10 cellular contexts compared by ENCODE assay signal in genomic region chr13:46172531-46172991, GRCh38. TPM values are rescaled to one million over a fixed set of nuclear protein-coding genes. Genes with fewer than 3 reads are reported as not detected.
DNase-seq lines count a peak whose midpoint lies in the region; ATAC-seq and TF ChIP-seq lines count a peak whose summit lies in the region.
"Had no signal": no experiment of that assay in that cellular context is flagged by ENCODE, and none has a peak within 500 bp of the region (broad histone marks: within the 10 kb centered on the region; RNA-seq: fewer than 3 reads in every experiment).

No MANE protein-coding gene starts in this region.

- no peak for TF ChIP-seq CTCF in Peyer's patch (IDR thresholded peaks at IDR 0.05)
- TF ChIP-seq CTCF in GM10266 (IDR thresholded peaks at IDR 0.05; ENCODE audit: control insufficient read depth, insufficient read depth, low read depth, missing control alignments): no peak

- TF ChIP-seq POLR2A in Peyer's patch (IDR thresholded peaks at IDR 0.05): no peak

- peaks cover 94% of the 10 kb centered on the region for H3K4me1 Mint-ChIP-seq in activated naive CD8-positive, alpha-beta T cell treated with anti-CD3 and anti-CD28 coated beads for 36 hours

- H3K27ac Mint-ChIP-seq in activated naive CD8-positive, alpha-beta T cell treated with anti-CD3 and anti-CD28 coated beads for 36 hours: peak overlapping the region; percentile 87

- no peaks in the 10 kb centered on the region for H3K9me3 Mint-ChIP-seq in activated naive CD8-positive, alpha-beta T cell treated with anti-CD3 and anti-CD28 coated beads for 36 hours

- H3K36me3 Mint-ChIP-seq in activated naive CD8-positive, alpha-beta T cell treated with anti-CD3 and anti-CD28 coated beads for 36 hours: peaks cover 86% of the 10 kb centered on the region

- H3K4me3 Mint-ChIP-seq in activated naive CD8-positive, alpha-beta T cell treated with anti-CD3 and anti-CD28 coated beads for 36 hours: peak overlapping the region; percentile 74

- ATAC-seq in stimulated activated naive CD8-positive, alpha-beta T cell treated with anti-CD3 and anti-CD28 coated beads, Interleukin-15, Interleukin-2, amounts not matched to agents 100 U/mL and 50 U/mL, for 24 hours: peak; percentile 16
- no peak for ATAC-seq in HG03095 (IDR thresholded peaks at IDR 0.05; ENCODE audit: unreplicated experiment)

- no peaks in the 10 kb centered on the region for H3K27me3 Mint-ChIP-seq in activated naive CD8-positive, alpha-beta T cell treated with anti-CD3 and anti-CD28 coated beads for 36 hours

- DNase-seq in activated gamma-delta T cell treated with Interleukin-2 at 50 U/mL for 16 hours (peak; percentile 64), activated gamma-delta T cell (lab: John Stamatoyannopoulos, UW) (no peak), Peyer's patch (peak in 2 of 3 donors; percentile 71 to 84), GM10266 (ENCODE audit: extremely low spot score) (no peak), NCI-H2171 (lab: John Stamatoyannopoulos, UW) (no peak)
- peak; percentile 54 for DNase-seq in activated naive CD8-positive, alpha-beta T cell treated with anti-CD3 and anti-CD28 coated beads for 36 hours
- peak; percentile 53 for DNase-seq in stimulated activated naive CD8-positive, alpha-beta T cell treated with anti-CD3 and anti-CD28 coated beads, Interleukin-15, Interleukin-2, amounts not matched to agents 100 U/mL and 50 U/mL, for 24 hours
- DNase-seq: head of caudate nucleus, NCI-H1930 had no signal

- peaks cover 0 to 51% (median 13%) of the 10 kb centered on the region in 4 donors for H3K4me1 ChIP-seq in Peyer's patch

- H3K9me3 ChIP-seq in Peyer's patch: no peaks in the 10 kb centered on the region

- H3K27me3 ChIP-seq in Peyer's patch: no peaks in the 10 kb centered on the region

- peak overlapping the region; percentile 1 to 62 (median 52) for H3K27ac ChIP-seq in Peyer's patch

- no peak overlapping the region for H3K4me3 ChIP-seq in Peyer's patch

- no peaks in the 10 kb centered on the region for H3K36me3 ChIP-seq in Peyer's patch

RNA-seq across cellular contexts. Expression of gene LCP1, which starts 9.4 kb away (rescaled TPM):
- 100 to 1,000 TPM in 1 of 4 donors, 10 to 100 TPM in 3; 11.1 to 167 (median 19.2) TPM for total RNA-seq in Peyer's patch
- total RNA-seq in activated naive CD8-positive, alpha-beta T cell treated with anti-CD3 and anti-CD28 coated beads for 36 hours: 100 to 1,000 TPM; 886 to 901 TPM

RNA-seq across cellular contexts. Expression of gene LRRC63, which starts 39.2 kb away (rescaled TPM):
- total RNA-seq in Peyer's patch: under 1 TPM in 1 of 4 donors, not detected in 3; 0.40 TPM
- under 1 TPM; 0.14 to 0.56 TPM for total RNA-seq in activated naive CD8-positive, alpha-beta T cell treated with anti-CD3 and anti-CD28 coated beads for 36 hours

Comparison
In these comparisons a context has a peak if more than half of its experiments do, and no peak if none do; other contexts are left out.
1. DNase-seq: peak in activated gamma-delta T cell treated with Interleukin-2 at 50 U/mL for 16 hours (single experiment), Peyer's patch (2 of 3), activated naive CD8-positive, alpha-beta T cell treated with anti-CD3 and anti-CD28 coated beads for 36 hours (single experiment) and stimulated activated naive CD8-positive, alpha-beta T cell treated with anti-CD3 and anti-CD28 coated beads, Interleukin-15, Interleukin-2, amounts not matched to agents 100 U/mL and 50 U/mL, for 24 hours (single experiment); none in activated gamma-delta T cell (single experiment), GM10266 (single experiment) and NCI-H2171 (single experiment).
2. RNA of gene LCP1, which starts 9.4 kb away (total RNA-seq): 886 to 901 TPM in activated naive CD8-positive, alpha-beta T cell treated with anti-CD3 and anti-CD28 coated beads for 36 hours; 11.1 to 167 TPM in Peyer's patch; every median in the first group is over 4 times any median in the second.